In the genomic region with DNA sequence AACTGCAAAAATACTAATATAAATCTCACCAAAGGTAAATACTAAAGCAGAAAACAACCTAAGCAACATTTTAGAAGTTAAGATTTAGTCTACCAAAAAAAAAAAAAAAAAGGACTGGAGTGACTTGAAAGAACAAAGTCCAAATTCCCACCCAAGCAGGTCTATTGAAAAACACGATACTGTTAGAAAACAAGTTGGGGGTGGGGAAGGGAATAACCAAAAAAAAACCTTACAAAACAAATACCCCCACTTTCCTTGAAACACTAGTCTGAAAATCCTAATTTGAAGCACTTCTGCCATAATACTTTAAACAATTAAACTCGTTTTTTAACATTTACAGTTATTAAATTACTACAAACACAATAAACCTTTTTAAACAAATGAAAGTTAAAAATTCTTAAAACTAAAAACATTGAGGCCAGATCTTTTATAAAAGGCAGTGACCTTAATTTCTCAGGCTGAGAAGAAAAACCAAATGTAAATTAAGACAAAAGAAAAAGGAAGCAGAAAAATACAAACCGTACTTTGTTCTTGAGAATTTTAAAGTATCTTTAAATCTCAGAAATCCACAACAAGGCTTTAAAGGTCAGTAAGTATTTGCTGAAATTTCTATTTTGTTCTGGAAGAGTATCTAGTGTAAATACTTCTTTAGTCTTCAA, we compare ENCODE assay signal across 8 cellular contexts.
A peak's percentile ranks its signal among the peaks of the same experiment; 100 is the strongest.
DNase-seq lines count a peak whose midpoint lies in the region; ATAC-seq, FAIRE-seq and TF ChIP-seq lines count a peak whose summit lies in the region.

No MANE protein-coding gene starts in this region.

- FAIRE-seq in kidney (lab: Jason Lieb, UNC), result peak; percentile 86

- H3K4me1 ChIP-seq in KMS-11 (ENCODE audit: low read depth, poor library complexity, severe bottlenecking) (peaks cover 27% of the 10 kb centered on the region), kidney (ENCODE audit: control insufficient read depth in 1 of 2, insufficient read depth in 1 of 2, low read depth in 1 of 2, low read length in 2 of 2) (peaks cover 0 to 2% of the 10 kb centered on the region in 2 donors), stomach smooth muscle (ENCODE audit: control insufficient read depth, insufficient read depth, low read length) (no peaks in the 10 kb centered on the region)

- no peaks in the 10 kb centered on the region for H4K20me1 ChIP-seq in KMS-11 (ENCODE audit: insufficient read depth)

- no peak for TF ChIP-seq CTCF in KMS-11 (conservative IDR thresholded peaks at IDR 0.05; ENCODE audit: low read depth, low read length)
- no peak for TF ChIP-seq CTCF in kidney (IDR thresholded peaks at IDR 0.05; ENCODE audit: borderline replicate concordance, extremely low read depth, insufficient read depth)

- no peak overlapping the region for H2AFZ ChIP-seq in KMS-11 (ENCODE audit: low read depth)

- intact Hi-C loops in kidney (cut with DNase I), result no loop called here

- H3K4me3 ChIP-seq in KMS-11 (IDR thresholded peaks at IDR 0.05; ENCODE audit: insufficient read depth, low read depth, low read length) (no peak overlapping the region), kidney (ENCODE audit: low read length in 2 of 2) (peak overlapping the region; percentile 91 to 95), stomach smooth muscle (ENCODE audit: low read length in 2 of 2) (peak overlapping the region; percentile 81 to 84)

- peak overlapping the region; percentile 99 for H3K27ac ChIP-seq in KMS-11
- peak overlapping the region; percentile 88 for H3K27ac ChIP-seq in angular gyrus (ENCODE audit: low read depth, low read length)
- peak overlapping the region; percentile 95 to 99 for H3K27ac ChIP-seq in kidney (ENCODE audit: low read depth in 2 of 2, low read length in 2 of 2)
- H3K27ac ChIP-seq in stomach smooth muscle (ENCODE audit: low read length), result peak overlapping the region; percentile 88

- H3K79me2 ChIP-seq in KMS-11 (ENCODE audit: insufficient read depth, low read depth), result peaks cover 74% of the 10 kb centered on the region

- H3K9ac ChIP-seq in KMS-11 (peak overlapping the region; percentile 98), kidney (ENCODE audit: low read length in 2 of 2) (peak overlapping the region; percentile 93 to 95), stomach smooth muscle (ENCODE audit: low read length in 2 of 2) (peak overlapping the region; percentile 86 to 95)

- no peak for ATAC-seq in HG03460 (IDR thresholded peaks at IDR 0.05; ENCODE audit: unreplicated experiment)
- ATAC-seq in GM18517 (IDR thresholded peaks at IDR 0.05; ENCODE audit: unreplicated experiment), result no peak

- no peaks in the 10 kb centered on the region; the same call in none of the 2 replicates for H3K36me3 ChIP-seq in KMS-11 (ENCODE audit: insufficient read depth)
- H3K36me3 ChIP-seq in kidney (ENCODE audit: control insufficient read depth in 1 of 2, insufficient read depth in 2 of 2, low read length in 2 of 2), result no peaks in the 10 kb centered on the region
- H3K36me3 ChIP-seq in stomach smooth muscle (ENCODE audit: control insufficient read depth in 2 of 2, insufficient read depth in 2 of 2, low read length in 2 of 2), result no peaks in the 10 kb centered on the region

- H3K27me3 ChIP-seq in KMS-11 (ENCODE audit: insufficient read depth, low read depth) (no peaks in the 10 kb centered on the region), stomach smooth muscle (ENCODE audit: control insufficient read depth in 1 of 2, insufficient read depth in 2 of 2, low read length in 2 of 2) (no peaks in the 10 kb centered on the region)

- H3K4me2 ChIP-seq in KMS-11, result peak overlapping the region; percentile 73

- DNase-seq in COR-L47 (lab: John Stamatoyannopoulos, UW) (peak; percentile 33), kidney (no peak), DMS153 treated with DMSO at 0.1 percent for 48 hours (lab: John Stamatoyannopoulos, UW; ENCODE audit: unreplicated experiment) (no peak)

- H3K9me3 ChIP-seq in kidney (ENCODE audit: control insufficient read depth in 1 of 2, low read length in 2 of 2) (no peaks in the 10 kb centered on the region), stomach smooth muscle (ENCODE audit: control insufficient read depth in 2 of 2, low read length in 2 of 2) (no peaks in the 10 kb centered on the region)
